ENCODE assay signal across 2 cellular contexts in the genomic region with DNA sequence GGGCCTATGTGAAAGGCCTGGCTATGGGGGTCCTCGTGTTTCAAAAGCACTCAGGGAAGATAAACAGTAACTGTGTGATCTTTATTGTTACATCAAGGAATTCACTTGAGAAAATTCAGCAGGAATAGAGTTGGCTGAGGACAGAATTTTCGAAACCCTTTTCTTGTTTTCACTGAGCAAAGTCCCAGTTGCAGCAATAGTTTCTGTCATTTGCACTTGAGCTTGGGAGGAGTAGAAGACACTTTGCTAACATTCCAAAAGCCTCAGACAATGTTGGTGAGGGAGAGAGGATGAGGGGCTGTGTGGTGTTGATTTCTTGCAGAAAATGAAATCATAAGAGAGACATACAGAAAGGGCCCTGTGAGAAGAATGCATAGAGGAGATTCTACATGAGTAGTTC.
TF ChIP-seq lines count a peak whose summit lies in the region.

No MANE protein-coding gene starts in this region.

TF ChIP-seq in A549, 52 proteins besides CTCF, POLR2A, EP300 and RAD21 (continued from another document):
- TF ChIP-seq, protein P1, sequence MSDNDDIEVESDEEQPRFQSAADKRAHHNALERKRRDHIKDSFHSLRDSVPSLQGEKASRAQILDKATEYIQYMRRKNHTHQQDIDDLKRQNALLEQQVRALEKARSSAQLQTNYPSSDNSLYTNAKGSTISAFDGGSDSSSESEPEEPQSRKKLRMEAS (IDR thresholded peaks at IDR 0.05): no peak
- TF ChIP-seq GATA3 (IDR thresholded peaks at IDR 0.05; ENCODE audit: borderline replicate concordance): no peak
- TF ChIP-seq NPAS2 (CRISPR knock-in tag; IDR thresholded peaks at IDR 0.05; ENCODE audit: borderline replicate concordance): no peak
- no peak for TF ChIP-seq ZC3H11A (IDR thresholded peaks at IDR 0.05)
- TF ChIP-seq JUN (IDR thresholded peaks at IDR 0.05): no peak

TF ChIP-seq in IMR-90, 13 proteins besides CTCF, POLR2A, EP300 and RAD21 (continued from another document):
- TF ChIP-seq RFX5 (IDR thresholded peaks at IDR 0.05; ENCODE audit: low read depth, low read length): no peak
- TF ChIP-seq CHD1 (IDR thresholded peaks at IDR 0.05; ENCODE audit: low read depth, low read length): no peak
- no peak for TF ChIP-seq FOS (IDR thresholded peaks at IDR 0.05; ENCODE audit: low read depth, low read length)
- TF ChIP-seq CEBPB (IDR thresholded peaks at IDR 0.05; ENCODE audit: low read depth, low read length): no peak
